In the genomic region with DNA sequence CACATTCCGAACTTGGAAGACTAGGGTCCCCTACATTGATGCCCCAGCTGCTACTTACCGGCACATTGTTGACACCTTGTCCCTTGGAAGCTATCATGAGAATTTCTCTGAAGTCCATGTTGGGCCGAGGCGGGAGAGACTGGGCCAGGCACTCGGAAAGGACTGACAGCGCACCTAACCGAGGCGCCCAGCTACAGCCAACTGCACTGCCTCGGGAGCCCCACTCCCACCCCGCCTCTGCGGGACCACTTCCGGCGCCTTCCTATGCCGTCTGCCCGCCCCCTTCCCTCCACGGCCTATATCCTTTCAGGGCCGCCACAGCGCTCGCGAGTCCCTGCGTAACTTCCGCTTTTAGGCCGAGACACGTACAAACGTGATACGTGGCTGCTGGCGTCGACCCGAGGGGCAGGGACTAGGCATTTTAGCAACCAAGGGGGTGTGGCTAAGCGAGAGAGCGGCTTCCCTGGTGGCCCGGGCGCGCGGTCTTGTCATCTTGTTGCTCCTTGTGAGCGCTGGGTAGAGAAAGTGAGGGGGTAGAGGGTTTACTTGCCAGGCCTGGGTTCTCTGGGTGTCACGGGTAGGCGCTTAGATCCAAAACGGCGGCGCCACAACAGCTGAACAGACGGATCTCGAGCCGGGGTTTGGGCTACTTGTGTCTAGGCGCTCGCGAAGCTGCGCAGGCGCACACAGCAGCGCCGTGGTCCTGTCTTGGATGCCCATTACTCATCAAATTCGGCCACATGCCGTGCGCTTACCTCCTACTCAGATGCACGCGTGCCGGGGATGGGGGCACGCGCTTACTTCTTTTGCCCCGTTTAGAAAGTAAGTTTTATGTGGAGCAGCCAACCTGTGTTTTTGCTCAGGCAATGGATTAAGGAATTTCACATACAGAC, we compare ENCODE assay signal across 1 cellular context.
TF ChIP-seq lines count a peak whose summit lies in the region.

A gene with protein sequence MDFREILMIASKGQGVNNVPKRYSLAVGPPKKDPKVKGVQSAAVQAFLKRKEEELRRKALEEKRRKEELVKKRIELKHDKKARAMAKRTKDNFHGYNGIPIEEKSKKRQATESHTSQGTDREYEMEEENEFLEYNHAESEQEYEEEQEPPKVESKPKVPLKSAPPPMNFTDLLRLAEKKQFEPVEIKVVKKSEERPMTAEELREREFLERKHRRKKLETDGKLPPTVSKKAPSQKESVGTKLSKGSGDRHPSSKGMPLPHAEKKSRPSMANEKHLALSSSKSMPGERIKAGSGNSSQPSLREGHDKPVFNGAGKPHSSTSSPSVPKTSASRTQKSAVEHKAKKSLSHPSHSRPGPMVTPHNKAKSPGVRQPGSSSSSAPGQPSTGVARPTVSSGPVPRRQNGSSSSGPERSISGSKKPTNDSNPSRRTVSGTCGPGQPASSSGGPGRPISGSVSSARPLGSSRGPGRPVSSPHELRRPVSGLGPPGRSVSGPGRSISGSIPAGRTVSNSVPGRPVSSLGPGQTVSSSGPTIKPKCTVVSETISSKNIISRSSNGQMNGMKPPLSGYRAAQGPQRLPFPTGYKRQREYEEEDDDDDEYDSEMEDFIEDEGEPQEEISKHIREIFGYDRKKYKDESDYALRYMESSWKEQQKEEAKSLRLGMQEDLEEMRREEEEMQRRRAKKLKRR (minus strand): TSS at position 203 of the 893 bp plus-strand sequence. CDS start 85 bp downstream, at position 118.

TF ChIP-seq in GM12878, 131 proteins besides CTCF, POLR2A, EP300 and RAD21 (continued from another document and continues in another):
- TF ChIP-seq, protein P1, sequence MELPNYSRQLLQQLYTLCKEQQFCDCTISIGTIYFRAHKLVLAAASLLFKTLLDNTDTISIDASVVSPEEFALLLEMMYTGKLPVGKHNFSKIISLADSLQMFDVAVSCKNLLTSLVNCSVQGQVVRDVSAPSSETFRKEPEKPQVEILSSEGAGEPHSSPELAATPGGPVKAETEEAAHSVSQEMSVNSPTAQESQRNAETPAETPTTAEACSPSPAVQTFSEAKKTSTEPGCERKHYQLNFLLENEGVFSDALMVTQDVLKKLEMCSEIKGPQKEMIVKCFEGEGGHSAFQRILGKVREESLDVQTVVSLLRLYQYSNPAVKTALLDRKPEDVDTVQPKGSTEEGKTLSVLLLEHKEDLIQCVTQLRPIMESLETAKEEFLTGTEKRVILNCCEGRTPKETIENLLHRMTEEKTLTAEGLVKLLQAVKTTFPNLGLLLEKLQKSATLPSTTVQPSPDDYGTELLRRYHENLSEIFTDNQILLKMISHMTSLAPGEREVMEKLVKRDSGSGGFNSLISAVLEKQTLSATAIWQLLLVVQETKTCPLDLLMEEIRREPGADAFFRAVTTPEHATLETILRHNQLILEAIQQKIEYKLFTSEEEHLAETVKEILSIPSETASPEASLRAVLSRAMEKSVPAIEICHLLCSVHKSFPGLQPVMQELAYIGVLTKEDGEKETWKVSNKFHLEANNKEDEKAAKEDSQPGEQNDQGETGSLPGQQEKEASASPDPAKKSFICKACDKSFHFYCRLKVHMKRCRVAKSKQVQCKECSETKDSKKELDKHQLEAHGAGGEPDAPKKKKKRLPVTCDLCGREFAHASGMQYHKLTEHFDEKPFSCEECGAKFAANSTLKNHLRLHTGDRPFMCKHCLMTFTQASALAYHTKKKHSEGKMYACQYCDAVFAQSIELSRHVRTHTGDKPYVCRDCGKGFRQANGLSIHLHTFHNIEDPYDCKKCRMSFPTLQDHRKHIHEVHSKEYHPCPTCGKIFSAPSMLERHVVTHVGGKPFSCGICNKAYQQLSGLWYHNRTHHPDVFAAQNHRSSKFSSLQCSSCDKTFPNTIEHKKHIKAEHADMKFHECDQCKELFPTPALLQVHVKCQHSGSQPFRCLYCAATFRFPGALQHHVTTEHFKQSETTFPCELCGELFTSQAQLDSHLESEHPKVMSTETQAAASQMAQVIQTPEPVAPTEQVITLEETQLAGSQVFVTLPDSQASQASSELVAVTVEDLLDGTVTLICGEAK (IDR thresholded peaks at IDR 0.05; ENCODE audit: borderline replicate concordance): peak; percentile 95
- no peak for TF ChIP-seq NR2C2 (IDR thresholded peaks at IDR 0.05; ENCODE audit: borderline replicate concordance, control insufficient read depth, insufficient read length, low read depth)
- peak; percentile 47 for TF ChIP-seq SMAD1 (IDR thresholded peaks at IDR 0.05; ENCODE audit: low read depth, partially characterized antibody)
- TF ChIP-seq, protein P2, sequence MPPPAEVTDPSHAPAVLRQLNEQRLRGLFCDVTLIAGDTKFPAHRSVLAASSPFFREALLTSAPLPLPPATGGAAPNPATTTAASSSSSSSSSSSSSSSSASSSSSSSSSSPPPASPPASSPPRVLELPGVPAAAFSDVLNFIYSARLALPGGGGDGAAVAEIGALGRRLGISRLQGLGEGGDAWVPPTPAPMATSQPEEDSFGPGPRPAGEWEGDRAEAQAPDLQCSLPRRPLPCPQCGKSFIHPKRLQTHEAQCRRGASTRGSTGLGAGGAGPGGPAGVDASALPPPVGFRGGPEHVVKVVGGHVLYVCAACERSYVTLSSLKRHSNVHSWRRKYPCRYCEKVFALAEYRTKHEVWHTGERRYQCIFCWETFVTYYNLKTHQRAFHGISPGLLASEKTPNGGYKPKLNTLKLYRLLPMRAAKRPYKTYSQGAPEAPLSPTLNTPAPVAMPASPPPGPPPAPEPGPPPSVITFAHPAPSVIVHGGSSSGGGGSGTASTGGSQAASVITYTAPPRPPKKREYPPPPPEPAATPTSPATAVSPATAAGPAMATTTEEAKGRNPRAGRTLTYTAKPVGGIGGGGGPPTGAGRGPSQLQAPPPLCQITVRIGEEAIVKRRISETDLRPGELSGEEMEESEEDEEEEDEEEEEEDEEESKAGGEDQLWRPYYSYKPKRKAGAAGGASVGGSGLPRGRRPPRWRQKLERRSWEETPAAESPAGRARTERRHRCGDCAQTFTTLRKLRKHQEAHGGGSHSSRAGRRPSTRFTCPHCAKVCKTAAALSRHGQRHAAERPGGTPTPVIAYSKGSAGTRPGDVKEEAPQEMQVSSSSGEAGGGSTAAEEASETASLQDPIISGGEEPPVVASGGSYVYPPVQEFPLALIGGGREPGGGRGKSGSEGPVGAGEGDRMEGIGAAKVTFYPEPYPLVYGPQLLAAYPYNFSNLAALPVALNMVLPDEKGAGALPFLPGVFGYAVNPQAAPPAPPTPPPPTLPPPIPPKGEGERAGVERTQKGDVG (CRISPR knock-in tag; IDR thresholded peaks at IDR 0.05): no peak; the same call in 1 of the 2 replicates
- TF ChIP-seq RFX5 (IDR thresholded peaks at IDR 0.05; ENCODE audit: low read depth, low read length): no peak
- peak; percentile 96 for TF ChIP-seq CHD2 (IDR thresholded peaks at IDR 0.05; ENCODE audit: borderline replicate concordance, low read depth, low read length)
- TF ChIP-seq RELA (IDR thresholded peaks at IDR 0.05; ENCODE audit: borderline replicate concordance, partially characterized antibody): peak; percentile 27
- TF ChIP-seq, protein P3, sequence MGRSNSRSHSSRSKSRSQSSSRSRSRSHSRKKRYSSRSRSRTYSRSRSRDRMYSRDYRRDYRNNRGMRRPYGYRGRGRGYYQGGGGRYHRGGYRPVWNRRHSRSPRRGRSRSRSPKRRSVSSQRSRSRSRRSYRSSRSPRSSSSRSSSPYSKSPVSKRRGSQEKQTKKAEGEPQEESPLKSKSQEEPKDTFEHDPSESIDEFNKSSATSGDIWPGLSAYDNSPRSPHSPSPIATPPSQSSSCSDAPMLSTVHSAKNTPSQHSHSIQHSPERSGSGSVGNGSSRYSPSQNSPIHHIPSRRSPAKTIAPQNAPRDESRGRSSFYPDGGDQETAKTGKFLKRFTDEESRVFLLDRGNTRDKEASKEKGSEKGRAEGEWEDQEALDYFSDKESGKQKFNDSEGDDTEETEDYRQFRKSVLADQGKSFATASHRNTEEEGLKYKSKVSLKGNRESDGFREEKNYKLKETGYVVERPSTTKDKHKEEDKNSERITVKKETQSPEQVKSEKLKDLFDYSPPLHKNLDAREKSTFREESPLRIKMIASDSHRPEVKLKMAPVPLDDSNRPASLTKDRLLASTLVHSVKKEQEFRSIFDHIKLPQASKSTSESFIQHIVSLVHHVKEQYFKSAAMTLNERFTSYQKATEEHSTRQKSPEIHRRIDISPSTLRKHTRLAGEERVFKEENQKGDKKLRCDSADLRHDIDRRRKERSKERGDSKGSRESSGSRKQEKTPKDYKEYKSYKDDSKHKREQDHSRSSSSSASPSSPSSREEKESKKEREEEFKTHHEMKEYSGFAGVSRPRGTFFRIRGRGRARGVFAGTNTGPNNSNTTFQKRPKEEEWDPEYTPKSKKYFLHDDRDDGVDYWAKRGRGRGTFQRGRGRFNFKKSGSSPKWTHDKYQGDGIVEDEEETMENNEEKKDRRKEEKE (IDR thresholded peaks at IDR 0.05): no peak
- TF ChIP-seq JUNB (IDR thresholded peaks at IDR 0.05): no peak
- TF ChIP-seq, protein P4, sequence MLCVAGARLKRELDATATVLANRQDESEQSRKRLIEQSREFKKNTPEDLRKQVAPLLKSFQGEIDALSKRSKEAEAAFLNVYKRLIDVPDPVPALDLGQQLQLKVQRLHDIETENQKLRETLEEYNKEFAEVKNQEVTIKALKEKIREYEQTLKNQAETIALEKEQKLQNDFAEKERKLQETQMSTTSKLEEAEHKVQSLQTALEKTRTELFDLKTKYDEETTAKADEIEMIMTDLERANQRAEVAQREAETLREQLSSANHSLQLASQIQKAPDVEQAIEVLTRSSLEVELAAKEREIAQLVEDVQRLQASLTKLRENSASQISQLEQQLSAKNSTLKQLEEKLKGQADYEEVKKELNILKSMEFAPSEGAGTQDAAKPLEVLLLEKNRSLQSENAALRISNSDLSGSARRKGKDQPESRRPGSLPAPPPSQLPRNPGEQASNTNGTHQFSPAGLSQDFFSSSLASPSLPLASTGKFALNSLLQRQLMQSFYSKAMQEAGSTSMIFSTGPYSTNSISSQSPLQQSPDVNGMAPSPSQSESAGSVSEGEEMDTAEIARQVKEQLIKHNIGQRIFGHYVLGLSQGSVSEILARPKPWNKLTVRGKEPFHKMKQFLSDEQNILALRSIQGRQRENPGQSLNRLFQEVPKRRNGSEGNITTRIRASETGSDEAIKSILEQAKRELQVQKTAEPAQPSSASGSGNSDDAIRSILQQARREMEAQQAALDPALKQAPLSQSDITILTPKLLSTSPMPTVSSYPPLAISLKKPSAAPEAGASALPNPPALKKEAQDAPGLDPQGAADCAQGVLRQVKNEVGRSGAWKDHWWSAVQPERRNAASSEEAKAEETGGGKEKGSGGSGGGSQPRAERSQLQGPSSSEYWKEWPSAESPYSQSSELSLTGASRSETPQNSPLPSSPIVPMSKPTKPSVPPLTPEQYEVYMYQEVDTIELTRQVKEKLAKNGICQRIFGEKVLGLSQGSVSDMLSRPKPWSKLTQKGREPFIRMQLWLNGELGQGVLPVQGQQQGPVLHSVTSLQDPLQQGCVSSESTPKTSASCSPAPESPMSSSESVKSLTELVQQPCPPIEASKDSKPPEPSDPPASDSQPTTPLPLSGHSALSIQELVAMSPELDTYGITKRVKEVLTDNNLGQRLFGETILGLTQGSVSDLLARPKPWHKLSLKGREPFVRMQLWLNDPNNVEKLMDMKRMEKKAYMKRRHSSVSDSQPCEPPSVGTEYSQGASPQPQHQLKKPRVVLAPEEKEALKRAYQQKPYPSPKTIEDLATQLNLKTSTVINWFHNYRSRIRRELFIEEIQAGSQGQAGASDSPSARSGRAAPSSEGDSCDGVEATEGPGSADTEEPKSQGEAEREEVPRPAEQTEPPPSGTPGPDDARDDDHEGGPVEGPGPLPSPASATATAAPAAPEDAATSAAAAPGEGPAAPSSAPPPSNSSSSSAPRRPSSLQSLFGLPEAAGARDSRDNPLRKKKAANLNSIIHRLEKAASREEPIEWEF (IDR thresholded peaks at IDR 0.05; ENCODE audit: insufficient replicate concordance, low read depth, low read length): no peak
- TF ChIP-seq SUPT20H (IDR thresholded peaks at IDR 0.05; ENCODE audit: borderline replicate concordance, control insufficient read depth, low read depth, low read length): no peak
- no peak for TF ChIP-seq SUZ12 (IDR thresholded peaks at IDR 0.05; ENCODE audit: unreplicated experiment)
- no peak for TF ChIP-seq NFXL1 (IDR thresholded peaks at IDR 0.05; ENCODE audit: borderline replicate concordance)
- no peak; the same call in 1 of the 2 replicates for TF ChIP-seq ZNF207 (IDR thresholded peaks at IDR 0.05; ENCODE audit: borderline replicate concordance)
- TF ChIP-seq SMARCA5 (IDR thresholded peaks at IDR 0.05): no peak
- TF ChIP-seq SIX5 (IDR thresholded peaks at IDR 0.05; ENCODE audit: low read depth, low read length, severe bottlenecking): peak; percentile 51
- peak; percentile 96 for TF ChIP-seq HDGF (IDR thresholded peaks at IDR 0.05)
- TF ChIP-seq EGR1 (IDR thresholded peaks at IDR 0.05; ENCODE audit: borderline replicate concordance in 1 of 2, low read depth in 2 of 2, low read length in 2 of 2): peak; percentile 86 to 88
- no peak for TF ChIP-seq ZBED1 (IDR thresholded peaks at IDR 0.05; ENCODE audit: borderline replicate concordance)
- no peak for TF ChIP-seq ZSCAN29 (IDR thresholded peaks at IDR 0.05)
- no peak for TF ChIP-seq RBBP5 (conservative IDR thresholded peaks at IDR 0.05)
- no peak for TF ChIP-seq JUND (IDR thresholded peaks at IDR 0.05; ENCODE audit: low read depth, low read length)
- TF ChIP-seq TARDBP (IDR thresholded peaks at IDR 0.05; ENCODE audit: borderline replicate concordance): no peak
- no peak for TF ChIP-seq CHD1 (IDR thresholded peaks at IDR 0.05; ENCODE audit: low read depth, low read length)
- no peak for TF ChIP-seq STAT1 (conservative IDR thresholded peaks at IDR 0.05)
- no peak for TF ChIP-seq SREBF2 (IDR thresholded peaks at IDR 0.05; ENCODE audit: low read length)
- peak; percentile 59; the same call in 1 of the 2 replicates for TF ChIP-seq TCF12 (IDR thresholded peaks at IDR 0.05; ENCODE audit: low read depth, low read length)
- no peak for TF ChIP-seq DPF2 (IDR thresholded peaks at IDR 0.05)
- TF ChIP-seq RB1 (IDR thresholded peaks at IDR 0.05; ENCODE audit: borderline replicate concordance): peak; percentile 47; the same call in 1 of the 2 replicates
- no peak for TF ChIP-seq ZZZ3 (IDR thresholded peaks at IDR 0.05; ENCODE audit: control insufficient read depth, insufficient read length, low read depth)
- TF ChIP-seq MYC (IDR thresholded peaks at IDR 0.05; ENCODE audit: insufficient read depth, insufficient read length, insufficient replicate concordance, low read length, severe bottlenecking): no peak
- no peak for TF ChIP-seq ESRRA (IDR thresholded peaks at IDR 0.05; ENCODE audit: low read length)
- TF ChIP-seq, protein P5, sequence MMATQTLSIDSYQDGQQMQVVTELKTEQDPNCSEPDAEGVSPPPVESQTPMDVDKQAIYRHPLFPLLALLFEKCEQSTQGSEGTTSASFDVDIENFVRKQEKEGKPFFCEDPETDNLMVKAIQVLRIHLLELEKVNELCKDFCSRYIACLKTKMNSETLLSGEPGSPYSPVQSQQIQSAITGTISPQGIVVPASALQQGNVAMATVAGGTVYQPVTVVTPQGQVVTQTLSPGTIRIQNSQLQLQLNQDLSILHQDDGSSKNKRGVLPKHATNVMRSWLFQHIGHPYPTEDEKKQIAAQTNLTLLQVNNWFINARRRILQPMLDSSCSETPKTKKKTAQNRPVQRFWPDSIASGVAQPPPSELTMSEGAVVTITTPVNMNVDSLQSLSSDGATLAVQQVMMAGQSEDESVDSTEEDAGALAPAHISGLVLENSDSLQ (IDR thresholded peaks at IDR 0.05): peak; percentile 53
- peak; percentile 98 for TF ChIP-seq CREM (IDR thresholded peaks at IDR 0.05; ENCODE audit: low read depth)
